10 cellular contexts compared by ENCODE assay signal in genomic region chr12:6226002-6226700, GRCh38. TPM values are rescaled to one million over a fixed set of nuclear protein-coding genes. Genes with fewer than 3 reads are reported as not detected.
DNase-seq lines count a peak whose midpoint lies in the region; ATAC-seq and TF ChIP-seq lines count a peak whose summit lies in the region.
"Had no signal": no experiment of that assay in that cellular context is flagged by ENCODE, and none has a peak within 500 bp of the region (broad histone marks: within the 10 kb centered on the region; RNA-seq: fewer than 3 reads in every experiment).

No MANE protein-coding gene starts in this region.

- peak overlapping the region; percentile 94 to 98 for H3K27ac ChIP-seq in prostate gland

- peak overlapping the region in 1 of 2 donors; percentile 1 for H3K4me3 ChIP-seq in prostate gland

- ATAC-seq in left ventricle myocardium superior (peak; percentile 89), GM21367 (IDR thresholded peaks at IDR 0.05; ENCODE audit: unreplicated experiment) (no peak), GM18873 (IDR thresholded peaks at IDR 0.05; ENCODE audit: low FRiP score, unreplicated experiment) (no peak)
- ATAC-seq: activated CD4-positive, CD25-positive, alpha-beta regulatory T cell treated with anti-CD3 and anti-CD28 coated beads, Interleukin-2, amount 50 U/mL, for 24 hours had no signal

- peak; percentile 24 for TF ChIP-seq POLR2A in prostate gland (IDR thresholded peaks at IDR 0.05)

- H3K4me1 ChIP-seq in prostate gland (replicated peaks): peaks cover 84% of the 10 kb centered on the region

- DNase-seq in DMS79 (lab: John Stamatoyannopoulos, UW) (peak; percentile 75), astrocyte of the hippocampus (ENCODE audit: low read depth, low spot score) (peak; percentile 93), left ventricle myocardium superior (peak; percentile 79), prostate gland (ENCODE audit: low spot score) (peak; percentile 91)
- no peak for DNase-seq in stimulated activated CD4-positive, alpha-beta T cell treated with anti-CD3 and anti-CD28 coated beads, Interleukin-2, amount 100 ng/mL, for 48 hours
- DNase-seq in stimulated activated CD4-positive, alpha-beta T cell treated with anti-CD3 and anti-CD28 coated beads, Interleukin-4, amount 100 ng/mL, for 24 hours: no peak
- DNase-seq: NCI-H1417 had no signal

- H3K27me3 ChIP-seq in prostate gland (replicated peaks; ENCODE audit: insufficient read depth): no peaks in the 10 kb centered on the region

- WGBS in prostate gland: 3% methylated on average over 12 of the region's 12 CpGs

- intact Hi-C loops in left ventricle myocardium superior (cut with micrococcal nuclease): no loop called here
- intact Hi-C loops in prostate gland (cut with DNase I): no loop called here

- TF ChIP-seq CTCF in prostate gland (IDR thresholded peaks at IDR 0.05): no peak

- H3K36me3 ChIP-seq in prostate gland: no peaks in the 10 kb centered on the region

- H3K9me3 ChIP-seq in prostate gland: no peaks in the 10 kb centered on the region

RNA-seq across cellular contexts. Expression of gene CD9, which starts 26.0 kb away (rescaled TPM):
- 39.2 TPM for total RNA-seq in left ventricle myocardium superior
- 100 to 1,000 TPM; 198 to 845 TPM for total RNA-seq in prostate gland

Comparison
In these comparisons a context has a peak if more than half of its experiments do, and no peak if none do; other contexts are left out.
1. DNase-seq: peak in DMS79 (single experiment), astrocyte of the hippocampus (single experiment), left ventricle myocardium superior (single experiment) and prostate gland (single experiment); none in stimulated activated CD4-positive, alpha-beta T cell treated with anti-CD3 and anti-CD28 coated beads, Interleukin-2, amount 100 ng/mL, for 48 hours (0 of 2) and stimulated activated CD4-positive, alpha-beta T cell treated with anti-CD3 and anti-CD28 coated beads, Interleukin-4, amount 100 ng/mL, for 24 hours (single experiment).